Comparison of ENCODE assay signal across 21 cellular contexts in the genomic region with DNA sequence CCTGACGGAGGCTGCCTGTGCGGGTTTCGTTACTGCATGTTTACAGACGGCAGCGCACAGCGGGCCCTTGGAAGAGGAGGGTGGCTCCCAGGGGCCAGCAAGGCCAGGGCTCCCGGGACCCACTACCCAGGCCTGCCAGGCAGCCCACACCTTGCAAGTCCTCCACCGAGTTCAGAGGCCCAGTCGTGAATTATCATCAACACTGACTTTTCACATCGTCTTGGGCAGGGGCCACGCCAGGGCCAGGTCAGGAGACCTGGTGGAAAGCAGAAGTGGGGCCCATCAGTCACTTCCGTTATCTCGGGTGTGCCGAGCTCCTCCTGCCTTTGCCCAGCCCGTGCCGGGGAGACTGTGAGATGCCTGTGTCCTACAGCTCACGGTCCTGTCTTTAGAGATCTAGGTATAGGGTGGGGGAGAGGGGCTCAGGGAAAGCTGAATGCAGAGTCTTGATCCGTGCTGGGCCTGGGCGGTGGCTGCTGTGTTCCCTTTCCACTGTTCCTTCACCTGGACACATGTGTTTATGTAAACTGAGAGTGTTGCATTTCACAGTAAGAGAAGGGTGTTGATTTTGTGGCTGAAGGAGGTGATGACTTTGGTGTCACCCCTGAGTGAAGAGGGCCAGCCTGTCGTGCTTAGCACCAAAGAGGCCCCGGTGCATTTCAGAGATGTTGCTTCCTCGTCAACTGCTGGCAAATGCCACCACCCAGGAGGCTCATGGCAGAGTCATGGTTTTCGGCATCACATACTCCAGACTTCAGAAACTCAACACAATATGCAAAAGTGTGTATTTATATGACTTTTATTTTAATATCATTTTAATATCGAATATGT.
DNase-seq lines count a peak whose midpoint lies in the region; TF ChIP-seq lines count a peak whose summit lies in the region.
"Had no signal": no experiment of that assay in that cellular context is flagged by ENCODE, and none has a peak within 500 bp of the region (broad histone marks: within the 10 kb centered on the region; RNA-seq: fewer than 3 reads in every experiment).

No MANE protein-coding gene starts in this region.

- no peaks in the 10 kb centered on the region for H3K79me2 ChIP-seq in osteoblast (ENCODE audit: insufficient read depth, low read length)

- H3K27me3 ChIP-seq in endodermal cell (ENCODE audit: control insufficient read depth, insufficient read depth, low read length, poor library complexity, severe bottlenecking) (no peaks in the 10 kb centered on the region), osteoblast (ENCODE audit: insufficient read depth, low read length) (no peaks in the 10 kb centered on the region), A673 (replicated peaks; ENCODE audit: insufficient read depth, low read depth, low read length, poor library complexity) (no peaks in the 10 kb centered on the region)
- H3K27me3 ChIP-seq: BLaER1 treated with 17β-estradiol and CSF1 and Interleukin-3, amounts not matched to agents 10 nM and 100 nM; upper lobe of left lung had no signal

- H3K4me1 ChIP-seq in endodermal cell (ENCODE audit: control insufficient read depth, insufficient read depth, low read length) (no peaks in the 10 kb centered on the region), osteoblast (ENCODE audit: insufficient read depth, low read length) (no peaks in the 10 kb centered on the region), A673 (ENCODE audit: insufficient read depth, low read length, poor library complexity, severe bottlenecking) (peaks cover 18% of the 10 kb centered on the region)
- H3K4me1 ChIP-seq: upper lobe of left lung had no signal

- POLR2A ChIA-PET in A673 (lab: Charles Lee; ENCODE audit: low non-redundant PET), result no interaction called here

- no peak for TF ChIP-seq CTCF in endodermal cell (conservative IDR thresholded peaks at IDR 0.05)
- no peak for TF ChIP-seq CTCF in osteoblast (IDR thresholded peaks at IDR 0.05; ENCODE audit: extremely low read depth, low read depth, low read length)
- no peak for TF ChIP-seq CTCF in A673 (conservative IDR thresholded peaks at IDR 0.05; ENCODE audit: low read depth, low read length)
- TF ChIP-seq CTCF in Calu3 (IDR thresholded peaks at IDR 0.05; ENCODE audit: unreplicated experiment), result no peak

- peaks cover 5% of the 10 kb centered on the region for H3K36me3 ChIP-seq in endodermal cell (ENCODE audit: control insufficient read depth, insufficient read depth, low read length)
- peaks cover 8% of the 10 kb centered on the region for H3K36me3 ChIP-seq in osteoblast (ENCODE audit: insufficient read depth, low read length)
- no peaks in the 10 kb centered on the region for H3K36me3 ChIP-seq in A673 (ENCODE audit: insufficient read depth, low read length, poor library complexity, severe bottlenecking)

- no peak overlapping the region for H3K4me2 ChIP-seq in osteoblast (ENCODE audit: insufficient read depth, low read length)
- H3K4me2 ChIP-seq: BLaER1 treated with 17β-estradiol and CSF1 and Interleukin-3, amounts not matched to agents 10 nM and 100 nM had no signal

- H3K4me1 Mint-ChIP-seq in endodermal cell (peaks cover 6% of the 10 kb centered on the region), Calu3 (ENCODE audit: low read depth, unreplicated experiment) (no peaks in the 10 kb centered on the region)
- H3K4me1 Mint-ChIP-seq: activated naive CD4-positive, alpha-beta T cell treated with anti-CD3 and anti-CD28 coated beads, Interleukin-2, amount 50 U/mL, for 24 hours; naive thymus-derived CD8-positive, alpha-beta T cell; stimulated activated effector memory CD8-positive, alpha-beta T cell treated with anti-CD3 and anti-CD28 coated beads, Interleukin-12 subunit alpha, Interleukin-12 subunit beta, amount 100 ng/mL, for 72 hours had no signal

- H3K27ac ChIP-seq in endodermal cell (ENCODE audit: low read depth, low read length) (no peak overlapping the region), osteoblast (ENCODE audit: low read depth, low read length) (no peak overlapping the region), A673 (ENCODE audit: low read depth, low read length, poor library complexity, severe bottlenecking) (no peak overlapping the region)
- H3K27ac ChIP-seq: BLaER1 treated with 17β-estradiol and CSF1 and Interleukin-3, amounts not matched to agents 10 nM and 100 nM; upper lobe of left lung had no signal

- H3K4me3 ChIP-seq in endodermal cell (ENCODE audit: low read length) (no peak overlapping the region), osteoblast (ENCODE audit: insufficient read depth, low read length) (no peak overlapping the region), A673 (ENCODE audit: low read depth, low read length, poor library complexity, severe bottlenecking) (no peak overlapping the region)
- H3K4me3 ChIP-seq: BLaER1 treated with 17β-estradiol and CSF1 and Interleukin-3, amounts not matched to agents 10 nM and 100 nM; lung; upper lobe of left lung had no signal

- intact Hi-C loops in A673 (cut with micrococcal nuclease; ENCODE audit: unreplicated experiment) (no loop called here), Calu3 (cut with micrococcal nuclease; ENCODE audit: unreplicated experiment) (no loop called here)

- H3K9me3 Mint-ChIP-seq in endodermal cell (no peaks in the 10 kb centered on the region), Calu3 (ENCODE audit: low read depth, unreplicated experiment) (no peaks in the 10 kb centered on the region)
- H3K9me3 Mint-ChIP-seq: activated naive CD4-positive, alpha-beta T cell treated with anti-CD3 and anti-CD28 coated beads, Interleukin-2, amount 50 U/mL, for 24 hours; dendritic cell treated with granulocyte-macrophage colony-stimulating factor and Interleukin-4, amounts not matched to agents 40 ng/mL and 50 ng/mL, for 4 days; naive thymus-derived CD8-positive, alpha-beta T cell; stimulated activated effector memory CD8-positive, alpha-beta T cell treated with anti-CD3 and anti-CD28 coated beads, Interleukin-12 subunit alpha, Interleukin-12 subunit beta, amount 100 ng/mL, for 72 hours had no signal

- H3K27ac Mint-ChIP-seq in endodermal cell, result peak overlapping the region; percentile 58
- H3K27ac Mint-ChIP-seq in Calu3 (ENCODE audit: unreplicated experiment), result no peak overlapping the region
- H3K27ac Mint-ChIP-seq: activated naive CD4-positive, alpha-beta T cell treated with anti-CD3 and anti-CD28 coated beads, Interleukin-2, amount 50 U/mL, for 24 hours; dendritic cell treated with granulocyte-macrophage colony-stimulating factor and Interleukin-4, amounts not matched to agents 40 ng/mL and 50 ng/mL, for 4 days; naive thymus-derived CD8-positive, alpha-beta T cell; stimulated activated effector memory CD8-positive, alpha-beta T cell treated with anti-CD3 and anti-CD28 coated beads, Interleukin-12 subunit alpha, Interleukin-12 subunit beta, amount 100 ng/mL, for 72 hours had no signal

- BruUV-seq in A673 (replicated peaks; lab: Mats Ljungman, UMichigan) (no TSS peak), Calu3 (replicated peaks; lab: Mats Ljungman, UMichigan) (no TSS peak)

- H4K20me1 ChIP-seq in osteoblast (ENCODE audit: insufficient read depth, low read length), result no peaks in the 10 kb centered on the region

- H3K27me3 Mint-ChIP-seq in endodermal cell (ENCODE audit: insufficient read depth) (no peaks in the 10 kb centered on the region), Calu3 (ENCODE audit: unreplicated experiment) (no peaks in the 10 kb centered on the region)
- H3K27me3 Mint-ChIP-seq: activated naive CD4-positive, alpha-beta T cell treated with anti-CD3 and anti-CD28 coated beads, Interleukin-2, amount 50 U/mL, for 24 hours; naive thymus-derived CD8-positive, alpha-beta T cell had no signal

- DNase-seq in SIG-M5 treated with dmso at 0.1 percent for 504 hours (lab: John Stamatoyannopoulos, UW; ENCODE audit: unreplicated experiment) (peak; percentile 16), SIG-M5 (lab: John Stamatoyannopoulos, UW) (no peak), NOMO-1 treated with dmso at 0.1 percent for 144 hours (lab: John Stamatoyannopoulos, UW; ENCODE audit: unreplicated experiment) (peak; percentile 73), endodermal cell (no peak), osteoblast (ENCODE audit: insufficient read length, low spot score, missing footprints) (peak; percentile 73), A673 (ENCODE audit: low spot score) (no peak), Calu3 (no peak), CD1c-positive myeloid dendritic cell (ENCODE audit: extremely low spot score) (no peak)
- DNase-seq: activated CD4-positive, alpha-beta T cell treated with anti-CD3 and anti-CD28 coated beads for 48 hours; activated T-cell treated with anti-CD3 and anti-CD28 coated beads, Interleukin-2, amount 50 U/mL, for 1 hour; HCEC 1CT; naive thymus-derived CD8-positive, alpha-beta T cell; NCI-H446; stimulated activated CD4-positive, alpha-beta T cell treated with anti-CD3 and anti-CD28 coated beads, Interleukin-12 subunit alpha, Interleukin-12 subunit beta, amount 100 ng/mL, for 4 hours; T-helper 9 cell had no signal

- peaks cover 10% of the 10 kb centered on the region for H3K36me3 Mint-ChIP-seq in endodermal cell (ENCODE audit: low read depth)
- H3K36me3 Mint-ChIP-seq in Calu3 (ENCODE audit: insufficient read depth, unreplicated experiment), result peaks cover 4% of the 10 kb centered on the region

- H3K9me3 ChIP-seq in endodermal cell (ENCODE audit: control insufficient read depth, low read length) (no peaks in the 10 kb centered on the region), osteoblast (ENCODE audit: low read depth, low read length) (no peaks in the 10 kb centered on the region), A673 (ENCODE audit: low read depth, low read length, poor library complexity, severe bottlenecking) (no peaks in the 10 kb centered on the region)
- H3K9me3 ChIP-seq: BLaER1 treated with 17β-estradiol and CSF1 and Interleukin-3, amounts not matched to agents 10 nM and 100 nM; upper lobe of left lung had no signal

- H2AFZ ChIP-seq in osteoblast (ENCODE audit: low read length), result no peak overlapping the region

- H3K4me3 Mint-ChIP-seq in endodermal cell (no peak overlapping the region), Calu3 (ENCODE audit: low read depth, unreplicated experiment) (no peak overlapping the region)
- H3K4me3 Mint-ChIP-seq: activated naive CD4-positive, alpha-beta T cell treated with anti-CD3 and anti-CD28 coated beads, Interleukin-2, amount 50 U/mL, for 24 hours; dendritic cell treated with granulocyte-macrophage colony-stimulating factor and Interleukin-4, amounts not matched to agents 40 ng/mL and 50 ng/mL, for 4 days; naive thymus-derived CD8-positive, alpha-beta T cell; stimulated activated effector memory CD8-positive, alpha-beta T cell treated with anti-CD3 and anti-CD28 coated beads, Interleukin-12 subunit alpha, Interleukin-12 subunit beta, amount 100 ng/mL, for 72 hours had no signal

- 94% methylated on average over 9 to 23 of the region's 24 CpGs for WGBS in endodermal cell (ENCODE audit: insufficient coverage in 1 of 2, insufficient read length in 1 of 2), 2 experiments

- CTCF ChIA-PET in A673 (lab: Charles Lee) (no interaction called here), Calu3 (lab: Charles Lee) (no interaction called here)

- H3K9ac ChIP-seq in endodermal cell (ENCODE audit: extremely low read depth, low read length, poor library complexity, severe bottlenecking), result no peak overlapping the region
- H3K9ac ChIP-seq: BLaER1 treated with 17β-estradiol and CSF1 and Interleukin-3, amounts not matched to agents 10 nM and 100 nM had no signal

Comparison
In these comparisons a context has a peak if more than half of its experiments do, and no peak if none do; other contexts are left out.
1. DNase-seq: peak in SIG-M5 treated with dmso at 0.1 percent for 504 hours (single experiment), NOMO-1 treated with dmso at 0.1 percent for 144 hours (single experiment) and osteoblast (single experiment); none in SIG-M5 (single experiment), endodermal cell (single experiment), A673 (single experiment), Calu3 (single experiment) and CD1c-positive myeloid dendritic cell (single experiment).